In genomic region chr2:156342252-156343095, GRCh38 we compare ENCODE assay signal across 8 cellular contexts. TPM values are rescaled to one million over a fixed set of nuclear protein-coding genes. Genes with fewer than 3 reads are reported as not detected.
A peak's percentile ranks its signal among the peaks of the same experiment; 100 is the strongest.
DNase-seq lines count a peak whose midpoint lies in the region; ATAC-seq, FAIRE-seq and TF ChIP-seq lines count a peak whose summit lies in the region.

No MANE protein-coding gene starts in this region.

- peak; percentile 54 for ATAC-seq in GM21423 (IDR thresholded peaks at IDR 0.05; ENCODE audit: unreplicated experiment)

- H3K36me3 Mint-ChIP-seq in Calu3 (ENCODE audit: insufficient read depth, unreplicated experiment), result peaks cover 35% of the 10 kb centered on the region
- peaks cover 18% of the 10 kb centered on the region for H3K36me3 Mint-ChIP-seq in activated T-cell treated with anti-CD3 and anti-CD28 coated beads, Interleukin-2, amount 50 U/mL, for 24 hours (ENCODE audit: low read depth)

- DNase-seq in Calu3 (peak; percentile 92), HTR-8/SVneo (ENCODE audit: insufficient read length, low spot score) (peak; percentile 73)
- DNase-seq in activated T-cell treated with anti-CD3 and anti-CD28 coated beads, Interleukin-2, amount 50 U/mL, for 24 hours, result peak; percentile 90
- DNase-seq in stimulated activated CD8-positive, alpha-beta memory T cell treated with anti-CD3 and anti-CD28 coated beads, Interleukin-4, amount 100 ng/mL, for 48 hours, result peak; percentile 90

- peak overlapping the region; percentile 99 for H3K4me2 ChIP-seq in OCI-LY1 (ENCODE audit: low read length)

- H3K36me3 ChIP-seq in OCI-LY1 (ENCODE audit: insufficient read depth, low read length) (no peaks in the 10 kb centered on the region), esophagus (ENCODE audit: control insufficient read depth in 2 of 2, insufficient read depth in 2 of 2, low read length in 1 of 2) (no peaks in the 10 kb centered on the region), muscle layer of colon (ENCODE audit: insufficient read depth, low read length) (no peaks in the 10 kb centered on the region)

- H3K27me3 ChIP-seq in OCI-LY1 (ENCODE audit: insufficient read depth, low read length), result no peaks in the 10 kb centered on the region; the same call in 1 of the 2 replicates
- H3K27me3 ChIP-seq in esophagus (ENCODE audit: control insufficient read depth in 1 of 2, insufficient read depth in 2 of 2, low read length in 2 of 2), result no peaks in the 10 kb centered on the region
- H3K27me3 ChIP-seq in muscle layer of colon (ENCODE audit: control insufficient read depth in 1 of 2, insufficient read depth in 2 of 2, low read length in 2 of 2), result no peaks in the 10 kb centered on the region

- H3K79me2 ChIP-seq in OCI-LY1 (ENCODE audit: insufficient read depth, low read length), result no peaks in the 10 kb centered on the region

- H3K9me2 ChIP-seq in OCI-LY1 (ENCODE audit: low read depth, low read length), result no peaks in the 10 kb centered on the region

- H3K9me3 Mint-ChIP-seq in Calu3 (ENCODE audit: low read depth, unreplicated experiment), result no peaks in the 10 kb centered on the region
- H3K9me3 Mint-ChIP-seq in activated T-cell treated with anti-CD3 and anti-CD28 coated beads, Interleukin-2, amount 50 U/mL, for 24 hours, result no peaks in the 10 kb centered on the region

- H3K9me3 ChIP-seq in OCI-LY1 (ENCODE audit: low read length), result no peaks in the 10 kb centered on the region
- H3K9me3 ChIP-seq in esophagus (ENCODE audit: control insufficient read depth in 2 of 2, insufficient read depth in 1 of 2, low read depth in 1 of 2, low read length in 1 of 2), result no peaks in the 10 kb centered on the region
- no peaks in the 10 kb centered on the region for H3K9me3 ChIP-seq in muscle layer of colon (ENCODE audit: low read length)

- TF ChIP-seq CTCF in Calu3 (IDR thresholded peaks at IDR 0.05; ENCODE audit: unreplicated experiment) (no peak), OCI-LY1 (IDR thresholded peaks at IDR 0.05; ENCODE audit: low read length) (no peak)

- 1 to 2% methylated on average over 42 to 86 of the region's 86 CpGs for WGBS in esophagus, 2 donors

- no peak overlapping the region for H2AFZ ChIP-seq in OCI-LY1 (ENCODE audit: low read length)

- no TSS peak for BruUV-seq in Calu3 (replicated peaks; lab: Mats Ljungman, UMichigan)

- no peaks in the 10 kb centered on the region for H4K20me1 ChIP-seq in OCI-LY1 (ENCODE audit: insufficient read depth, low read length)

- peaks cover 35% of the 10 kb centered on the region for H3K4me1 Mint-ChIP-seq in Calu3 (ENCODE audit: low read depth, unreplicated experiment)
- H3K4me1 Mint-ChIP-seq in activated T-cell treated with anti-CD3 and anti-CD28 coated beads, Interleukin-2, amount 50 U/mL, for 24 hours (ENCODE audit: low read depth), result peaks cover 60% of the 10 kb centered on the region

- H3K9ac ChIP-seq in OCI-LY1 (ENCODE audit: low read length) (peak overlapping the region; percentile 85), muscle layer of colon (ENCODE audit: low read length) (peak overlapping the region; percentile 94)

- H3K27ac Mint-ChIP-seq in Calu3 (ENCODE audit: unreplicated experiment), result peak overlapping the region; percentile 95
- peak overlapping the region; percentile 99 for H3K27ac Mint-ChIP-seq in activated T-cell treated with anti-CD3 and anti-CD28 coated beads, Interleukin-2, amount 50 U/mL, for 24 hours

- H3K4me1 ChIP-seq in OCI-LY1 (ENCODE audit: insufficient read depth, low read length, severe bottlenecking), result peaks cover 11% of the 10 kb centered on the region
- H3K4me1 ChIP-seq in esophagus (ENCODE audit: control insufficient read depth in 2 of 2, insufficient read depth in 2 of 2, low read length in 1 of 2), result no peaks in the 10 kb centered on the region
- H3K4me1 ChIP-seq in muscle layer of colon (ENCODE audit: insufficient read depth, low read length), result no peaks in the 10 kb centered on the region

- CTCF ChIA-PET in Calu3 (lab: Charles Lee), result interaction anchor here (0.5 to 1.2 kb wide), 6 partner anchors 17 to 965 kb away, joined by 3 to 5 read pairs (median 3); no protein-coding TSS in a partner anchor

- H3K4me3 ChIP-seq in OCI-LY1 (ENCODE audit: low read depth, low read length, poor library complexity, severe bottlenecking) (peak overlapping the region; percentile 88), esophagus (ENCODE audit: low read depth in 1 of 2, low read length in 2 of 2) (peak overlapping the region; percentile 70 to 86), muscle layer of colon (ENCODE audit: low read depth in 1 of 2, low read length in 2 of 2) (peak overlapping the region; percentile 76 to 87)

- peak; percentile 28 for FAIRE-seq in HTR-8/SVneo (lab: Jason Lieb, UNC)

- peak overlapping the region; percentile 94 for H3K4me3 Mint-ChIP-seq in Calu3 (ENCODE audit: low read depth, unreplicated experiment)
- peak overlapping the region; percentile 91 for H3K4me3 Mint-ChIP-seq in activated T-cell treated with anti-CD3 and anti-CD28 coated beads, Interleukin-2, amount 50 U/mL, for 24 hours

- H3F3A ChIP-seq in OCI-LY1 (ENCODE audit: insufficient read depth, low read length), result no peaks in the 10 kb centered on the region

- H3K27me3 Mint-ChIP-seq in Calu3 (ENCODE audit: unreplicated experiment), result no peaks in the 10 kb centered on the region
- no peaks in the 10 kb centered on the region for H3K27me3 Mint-ChIP-seq in activated T-cell treated with anti-CD3 and anti-CD28 coated beads, Interleukin-2, amount 50 U/mL, for 24 hours

- intact Hi-C loops in Calu3 (cut with micrococcal nuclease; ENCODE audit: unreplicated experiment), result loop anchor here (2.0 to 10.0 kb wide), 3 partner anchors 58 to 122 kb away; partner anchors contain the start of gene GPD2

- no peak overlapping the region for H3K27ac ChIP-seq in OCI-LY1 (ENCODE audit: low read depth, low read length, poor library complexity, severe bottlenecking)
- H3K27ac ChIP-seq in esophagus (ENCODE audit: low read depth in 2 of 2, low read length in 1 of 2), result peak overlapping the region; percentile 99 to 100
- H3K27ac ChIP-seq in muscle layer of colon (ENCODE audit: low read depth, low read length), result peak overlapping the region; percentile 100

RNA-seq across cellular contexts. Expression of gene NR4A2, which starts 10.0 kb away (rescaled TPM):
- total RNA-seq in Calu3 (2022), result 4.9 and 6.2 TPM in 2 replicates
- polyA plus RNA-seq in esophagus, result 1 to 10 TPM; 1.6 to 2.0 TPM
